2 cellular contexts compared by ENCODE assay signal in the genomic region with DNA sequence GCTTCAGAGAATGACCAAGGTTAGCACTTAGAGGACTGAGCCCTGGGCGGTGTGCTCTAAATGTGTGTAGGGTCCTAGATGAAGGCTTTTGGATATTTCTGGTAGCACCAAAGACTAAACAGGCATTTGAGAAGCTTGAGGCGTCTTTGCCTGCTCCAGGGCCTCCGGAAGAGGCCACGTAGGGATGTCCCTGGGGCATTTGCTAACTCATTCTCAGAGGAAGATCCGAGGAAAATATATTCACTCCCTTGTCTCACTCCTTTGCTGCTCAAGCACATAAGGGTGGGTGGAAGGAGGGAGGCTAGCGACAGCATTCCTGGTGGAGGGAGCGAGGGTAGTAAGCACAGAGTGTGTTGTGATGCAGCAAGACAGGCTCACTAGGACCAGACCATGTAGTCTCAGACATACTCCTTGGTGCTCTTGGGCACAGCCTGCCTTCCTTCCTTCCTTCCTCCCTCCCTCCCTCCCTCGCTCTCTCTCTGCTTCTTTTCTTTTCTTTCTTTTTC.
TF ChIP-seq lines count a peak whose summit lies in the region.

No MANE protein-coding gene starts in this region.

TF ChIP-seq in GM12878, 131 proteins besides CTCF, POLR2A, EP300 and RAD21 (continued from another document and continues in another):
- TF ChIP-seq, protein P1, sequence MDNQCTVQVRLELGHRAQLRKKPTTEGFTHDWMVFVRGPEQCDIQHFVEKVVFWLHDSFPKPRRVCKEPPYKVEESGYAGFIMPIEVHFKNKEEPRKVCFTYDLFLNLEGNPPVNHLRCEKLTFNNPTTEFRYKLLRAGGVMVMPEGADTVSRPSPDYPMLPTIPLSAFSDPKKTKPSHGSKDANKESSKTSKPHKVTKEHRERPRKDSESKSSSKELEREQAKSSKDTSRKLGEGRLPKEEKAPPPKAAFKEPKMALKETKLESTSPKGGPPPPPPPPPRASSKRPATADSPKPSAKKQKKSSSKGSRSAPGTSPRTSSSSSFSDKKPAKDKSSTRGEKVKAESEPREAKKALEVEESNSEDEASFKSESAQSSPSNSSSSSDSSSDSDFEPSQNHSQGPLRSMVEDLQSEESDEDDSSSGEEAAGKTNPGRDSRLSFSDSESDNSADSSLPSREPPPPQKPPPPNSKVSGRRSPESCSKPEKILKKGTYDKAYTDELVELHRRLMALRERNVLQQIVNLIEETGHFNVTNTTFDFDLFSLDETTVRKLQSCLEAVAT (IDR thresholded peaks at IDR 0.05), result no peak
- no peak for TF ChIP-seq RB1 (IDR thresholded peaks at IDR 0.05; ENCODE audit: borderline replicate concordance)
- TF ChIP-seq SIN3A (IDR thresholded peaks at IDR 0.05; ENCODE audit: low read depth, low read length), result no peak
- TF ChIP-seq, protein P2, sequence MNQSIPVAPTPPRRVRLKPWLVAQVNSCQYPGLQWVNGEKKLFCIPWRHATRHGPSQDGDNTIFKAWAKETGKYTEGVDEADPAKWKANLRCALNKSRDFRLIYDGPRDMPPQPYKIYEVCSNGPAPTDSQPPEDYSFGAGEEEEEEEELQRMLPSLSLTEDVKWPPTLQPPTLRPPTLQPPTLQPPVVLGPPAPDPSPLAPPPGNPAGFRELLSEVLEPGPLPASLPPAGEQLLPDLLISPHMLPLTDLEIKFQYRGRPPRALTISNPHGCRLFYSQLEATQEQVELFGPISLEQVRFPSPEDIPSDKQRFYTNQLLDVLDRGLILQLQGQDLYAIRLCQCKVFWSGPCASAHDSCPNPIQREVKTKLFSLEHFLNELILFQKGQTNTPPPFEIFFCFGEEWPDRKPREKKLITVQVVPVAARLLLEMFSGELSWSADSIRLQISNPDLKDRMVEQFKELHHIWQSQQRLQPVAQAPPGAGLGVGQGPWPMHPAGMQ (IDR thresholded peaks at IDR 0.05; ENCODE audit: borderline replicate concordance), result no peak
- TF ChIP-seq, protein P3, sequence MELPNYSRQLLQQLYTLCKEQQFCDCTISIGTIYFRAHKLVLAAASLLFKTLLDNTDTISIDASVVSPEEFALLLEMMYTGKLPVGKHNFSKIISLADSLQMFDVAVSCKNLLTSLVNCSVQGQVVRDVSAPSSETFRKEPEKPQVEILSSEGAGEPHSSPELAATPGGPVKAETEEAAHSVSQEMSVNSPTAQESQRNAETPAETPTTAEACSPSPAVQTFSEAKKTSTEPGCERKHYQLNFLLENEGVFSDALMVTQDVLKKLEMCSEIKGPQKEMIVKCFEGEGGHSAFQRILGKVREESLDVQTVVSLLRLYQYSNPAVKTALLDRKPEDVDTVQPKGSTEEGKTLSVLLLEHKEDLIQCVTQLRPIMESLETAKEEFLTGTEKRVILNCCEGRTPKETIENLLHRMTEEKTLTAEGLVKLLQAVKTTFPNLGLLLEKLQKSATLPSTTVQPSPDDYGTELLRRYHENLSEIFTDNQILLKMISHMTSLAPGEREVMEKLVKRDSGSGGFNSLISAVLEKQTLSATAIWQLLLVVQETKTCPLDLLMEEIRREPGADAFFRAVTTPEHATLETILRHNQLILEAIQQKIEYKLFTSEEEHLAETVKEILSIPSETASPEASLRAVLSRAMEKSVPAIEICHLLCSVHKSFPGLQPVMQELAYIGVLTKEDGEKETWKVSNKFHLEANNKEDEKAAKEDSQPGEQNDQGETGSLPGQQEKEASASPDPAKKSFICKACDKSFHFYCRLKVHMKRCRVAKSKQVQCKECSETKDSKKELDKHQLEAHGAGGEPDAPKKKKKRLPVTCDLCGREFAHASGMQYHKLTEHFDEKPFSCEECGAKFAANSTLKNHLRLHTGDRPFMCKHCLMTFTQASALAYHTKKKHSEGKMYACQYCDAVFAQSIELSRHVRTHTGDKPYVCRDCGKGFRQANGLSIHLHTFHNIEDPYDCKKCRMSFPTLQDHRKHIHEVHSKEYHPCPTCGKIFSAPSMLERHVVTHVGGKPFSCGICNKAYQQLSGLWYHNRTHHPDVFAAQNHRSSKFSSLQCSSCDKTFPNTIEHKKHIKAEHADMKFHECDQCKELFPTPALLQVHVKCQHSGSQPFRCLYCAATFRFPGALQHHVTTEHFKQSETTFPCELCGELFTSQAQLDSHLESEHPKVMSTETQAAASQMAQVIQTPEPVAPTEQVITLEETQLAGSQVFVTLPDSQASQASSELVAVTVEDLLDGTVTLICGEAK (IDR thresholded peaks at IDR 0.05; ENCODE audit: borderline replicate concordance), result no peak
- no peak for TF ChIP-seq BHLHE40 (IDR thresholded peaks at IDR 0.05; ENCODE audit: borderline replicate concordance in 1 of 2, low read depth in 2 of 2, low read length in 1 of 2)
- TF ChIP-seq, protein P4, sequence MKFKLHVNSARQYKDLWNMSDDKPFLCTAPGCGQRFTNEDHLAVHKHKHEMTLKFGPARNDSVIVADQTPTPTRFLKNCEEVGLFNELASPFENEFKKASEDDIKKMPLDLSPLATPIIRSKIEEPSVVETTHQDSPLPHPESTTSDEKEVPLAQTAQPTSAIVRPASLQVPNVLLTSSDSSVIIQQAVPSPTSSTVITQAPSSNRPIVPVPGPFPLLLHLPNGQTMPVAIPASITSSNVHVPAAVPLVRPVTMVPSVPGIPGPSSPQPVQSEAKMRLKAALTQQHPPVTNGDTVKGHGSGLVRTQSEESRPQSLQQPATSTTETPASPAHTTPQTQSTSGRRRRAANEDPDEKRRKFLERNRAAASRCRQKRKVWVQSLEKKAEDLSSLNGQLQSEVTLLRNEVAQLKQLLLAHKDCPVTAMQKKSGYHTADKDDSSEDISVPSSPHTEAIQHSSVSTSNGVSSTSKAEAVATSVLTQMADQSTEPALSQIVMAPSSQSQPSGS (IDR thresholded peaks at IDR 0.05; ENCODE audit: low read length), result no peak
- no peak for TF ChIP-seq JUNB (IDR thresholded peaks at IDR 0.05)
- no peak for TF ChIP-seq FOXK2 (IDR thresholded peaks at IDR 0.05)
- TF ChIP-seq NR2C1 (IDR thresholded peaks at IDR 0.05), result no peak
- no peak for TF ChIP-seq SIX5 (IDR thresholded peaks at IDR 0.05; ENCODE audit: low read depth, low read length, severe bottlenecking)
- TF ChIP-seq MTA2 (IDR thresholded peaks at IDR 0.05; ENCODE audit: low read depth), result no peak
- no peak for TF ChIP-seq SP1 (IDR thresholded peaks at IDR 0.05; ENCODE audit: low read depth, low read length)

TF ChIP-seq in HEK293T, 16 proteins besides CTCF, POLR2A, EP300 and RAD21 (continued from another document):
- TF ChIP-seq ZNF384 (IDR thresholded peaks at IDR 0.05), result no peak
- TF ChIP-seq LEF1 (IDR thresholded peaks at IDR 0.05; ENCODE audit: borderline replicate concordance), result no peak
- TF ChIP-seq ELF4 (IDR thresholded peaks at IDR 0.05), result no peak
